16 cellular contexts compared by ENCODE assay signal in the genomic region with DNA sequence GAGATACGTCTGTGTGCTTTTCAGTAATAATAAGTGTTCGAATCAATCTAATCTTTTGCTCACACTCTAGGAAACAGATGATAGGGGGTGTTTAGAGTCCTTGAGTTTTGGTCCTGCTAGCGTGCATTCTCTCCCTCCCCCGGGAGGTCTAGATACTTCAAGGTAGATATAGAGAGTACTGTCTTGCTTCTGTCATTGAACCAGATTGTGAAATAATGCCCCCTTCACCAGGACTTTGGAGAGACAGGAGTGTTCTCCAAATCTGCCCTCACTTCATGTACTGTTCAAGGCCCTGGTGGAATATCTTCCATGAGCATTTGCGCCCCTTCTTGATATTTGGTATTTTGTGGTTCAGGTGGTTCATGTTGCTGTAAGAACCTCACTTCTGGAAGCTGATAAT.
"Had no signal": no experiment of that assay in that cellular context is flagged by ENCODE, and none has a peak within 500 bp of the region (broad histone marks: within the 10 kb centered on the region; RNA-seq: fewer than 3 reads in every experiment).

No MANE protein-coding gene starts in this region.

- H3K27me3 Mint-ChIP-seq: naive thymus-derived CD4-positive, alpha-beta T cell; type B pancreatic cell had no signal

- DNase-seq: colonic mucosa; effector CD4-positive, alpha-beta T cell; foreskin melanocyte; head of caudate nucleus; kidney; left cardiac atrium; left ventricle myocardium inferior; lower lobe of right lung; mesenchymal stem cell; naive thymus-derived CD4-positive, alpha-beta T cell; nucleus accumbens; ovary; sigmoid colon; stimulated activated naive CD8-positive, alpha-beta T cell treated with anti-CD3 and anti-CD28 coated beads, Interleukin-15, Interleukin-2, amounts not matched to agents 100 U/mL and 50 U/mL, for 24 hours; thyroid gland had no signal

- H3K27ac Mint-ChIP-seq: type B pancreatic cell had no signal

- H3K4me3 Mint-ChIP-seq: naive thymus-derived CD4-positive, alpha-beta T cell; type B pancreatic cell had no signal

- ATAC-seq: left cardiac atrium; lower lobe of right lung; naive thymus-derived CD4-positive, alpha-beta T cell; stimulated activated naive CD8-positive, alpha-beta T cell treated with anti-CD3 and anti-CD28 coated beads, Interleukin-15, Interleukin-2, amounts not matched to agents 100 U/mL and 50 U/mL, for 24 hours had no signal
